17 cellular contexts compared by ENCODE assay signal in the genomic region with DNA sequence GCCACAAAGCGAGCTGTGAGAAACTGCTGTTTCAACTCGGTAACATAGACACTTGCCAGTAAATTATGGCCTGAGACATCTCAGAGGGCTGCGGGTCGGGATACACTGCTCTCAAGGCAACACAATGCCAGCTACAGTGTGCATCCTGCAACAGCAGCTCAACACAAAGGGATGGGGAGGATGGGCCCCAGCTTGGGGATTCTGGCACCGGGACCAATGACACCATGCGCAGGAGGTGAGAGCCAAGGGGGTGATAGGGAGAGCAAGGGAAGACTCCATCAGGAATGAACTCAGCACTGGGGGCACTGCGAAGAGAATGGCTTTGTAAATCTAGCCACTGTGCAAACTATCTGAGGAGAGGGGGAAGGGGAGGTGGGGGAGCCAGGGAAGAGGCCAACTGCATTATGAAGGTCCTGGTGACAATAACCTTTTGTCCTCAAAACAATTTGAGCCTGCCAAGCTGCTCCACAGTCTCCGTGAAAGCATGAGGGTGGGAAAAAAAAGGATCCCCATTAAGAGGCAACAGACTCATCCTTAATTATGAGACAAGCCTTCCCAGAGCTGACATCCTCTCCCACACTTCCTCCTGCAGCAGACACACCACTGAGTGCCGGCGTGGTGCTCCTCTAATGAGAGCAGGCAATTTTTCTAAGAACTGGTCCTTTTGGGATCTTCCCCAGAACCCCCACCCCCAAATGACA.
DNase-seq lines count a peak whose midpoint lies in the region; ATAC-seq lines count a peak whose summit lies in the region.
"Had no signal": no experiment of that assay in that cellular context is flagged by ENCODE, and none has a peak within 500 bp of the region (broad histone marks: within the 10 kb centered on the region; RNA-seq: fewer than 3 reads in every experiment).

No MANE protein-coding gene starts in this region.

- H3K27ac ChIP-seq in cingulate gyrus (ENCODE audit: low read depth, low read length) (peak overlapping the region; percentile 56), layer of hippocampus (ENCODE audit: low read depth, low read length) (peak overlapping the region; percentile 62)
- H3K27ac ChIP-seq: BLaER1, epithelial cell of prostate, thoracic aorta had no signal

- no peaks in the 10 kb centered on the region for H3K27me3 ChIP-seq in MG63
- no peaks in the 10 kb centered on the region for H3K27me3 ChIP-seq in layer of hippocampus (ENCODE audit: control insufficient read depth, insufficient read depth, low read length)
- H3K27me3 ChIP-seq: BLaER1 had no signal

- H3K27ac Mint-ChIP-seq in activated T-cell treated with anti-CD3 and anti-CD28 coated beads, Interleukin-2, amount 50 U/mL, for 72 hours = no peak overlapping the region
- H3K27ac Mint-ChIP-seq: activated naive CD8-positive, alpha-beta T cell treated with anti-CD3 and anti-CD28 coated beads for 36 hours had no signal

- H3K9me3 ChIP-seq in MG63 = no peaks in the 10 kb centered on the region; the same call in 1 of the 2 replicates
- H3K9me3 ChIP-seq: BLaER1, HAP-1, thoracic aorta had no signal

- no peaks in the 10 kb centered on the region for H3K9me3 Mint-ChIP-seq in activated T-cell treated with anti-CD3 and anti-CD28 coated beads, Interleukin-2, amount 50 U/mL, for 72 hours
- H3K9me3 Mint-ChIP-seq: activated naive CD8-positive, alpha-beta T cell treated with anti-CD3 and anti-CD28 coated beads for 36 hours had no signal

- 0 out of 2 replicates have a peak, but pooled peaks cover 3% of the 10 kb centered on the region for H3K36me3 ChIP-seq in MG63
- H3K36me3 ChIP-seq: HAP-1, thoracic aorta had no signal

- H3K27me3 Mint-ChIP-seq in activated T-cell treated with anti-CD3 and anti-CD28 coated beads, Interleukin-2, amount 50 U/mL, for 72 hours (ENCODE audit: low read depth) = no peaks in the 10 kb centered on the region
- H3K27me3 Mint-ChIP-seq: activated naive CD8-positive, alpha-beta T cell treated with anti-CD3 and anti-CD28 coated beads for 36 hours had no signal

- peak; percentile 47 for DNase-seq in MG63
- DNase-seq in sciatic nerve (ENCODE audit: low spot score) = peak; percentile 67
- no peak for DNase-seq in NCI-H2107 (lab: John Stamatoyannopoulos, UW)
- DNase-seq in activated T-cell treated with anti-CD3 and anti-CD28 coated beads, Interleukin-2, amount 50 U/mL, for 72 hours = no peak
- DNase-seq: activated CD4-positive, alpha-beta T cell treated with anti-CD3 and anti-CD28 coated beads for 4 hours; activated naive CD8-positive, alpha-beta T cell treated with anti-CD3 and anti-CD28 coated beads for 36 hours; activated T-cell treated with anti-CD3 and anti-CD28 coated beads for 4 hours; KBM-7 had no signal

- intact Hi-C loops in sciatic nerve (cut with DNase I) = no loop called here

- H3K4me1 Mint-ChIP-seq in activated T-cell treated with anti-CD3 and anti-CD28 coated beads, Interleukin-2, amount 50 U/mL, for 72 hours (ENCODE audit: low read depth) = no peaks in the 10 kb centered on the region
- H3K4me1 Mint-ChIP-seq: activated naive CD8-positive, alpha-beta T cell treated with anti-CD3 and anti-CD28 coated beads for 36 hours had no signal

- ATAC-seq in sciatic nerve (peak; percentile 91), HG02885 (IDR thresholded peaks at IDR 0.05; ENCODE audit: poor library complexity, unreplicated experiment) (no peak), HG03571 (IDR thresholded peaks at IDR 0.05; ENCODE audit: unreplicated experiment) (no peak)
- ATAC-seq in activated T-cell treated with anti-CD3 and anti-CD28 coated beads, Interleukin-2, amount 50 U/mL, for 72 hours (replicated peaks in 1 of 2) = no peak
- ATAC-seq: left lobe of liver had no signal

- H3K36me3 Mint-ChIP-seq in activated T-cell treated with anti-CD3 and anti-CD28 coated beads, Interleukin-2, amount 50 U/mL, for 72 hours (ENCODE audit: insufficient read depth in 2 of 2) = no peaks in the 10 kb centered on the region
- H3K36me3 Mint-ChIP-seq: activated naive CD8-positive, alpha-beta T cell treated with anti-CD3 and anti-CD28 coated beads for 36 hours had no signal

- no peak overlapping the region for H3K4me3 ChIP-seq in MG63
- H3K4me3 ChIP-seq: BLaER1, HAP-1, thoracic aorta had no signal

- H3K4me3 Mint-ChIP-seq in activated T-cell treated with anti-CD3 and anti-CD28 coated beads, Interleukin-2, amount 50 U/mL, for 72 hours = no peak overlapping the region
- H3K4me3 Mint-ChIP-seq: activated naive CD8-positive, alpha-beta T cell treated with anti-CD3 and anti-CD28 coated beads for 36 hours had no signal

Comparison
In these comparisons a context has a peak if more than half of its experiments do, and no peak if none do; other contexts are left out.
1. DNase-seq: peak in MG63 (single experiment) and sciatic nerve (single experiment); none in NCI-H2107 (single experiment) and activated T-cell treated with anti-CD3 and anti-CD28 coated beads, Interleukin-2, amount 50 U/mL, for 72 hours (0 of 2).